Comparison of ENCODE assay signal across 8 cellular contexts in genomic region chr19:43754562-43755255, GRCh38. TPM values are rescaled to one million over a fixed set of nuclear protein-coding genes. Genes with fewer than 3 reads are reported as not detected.
DNase-seq lines count a peak whose midpoint lies in the region; ATAC-seq and TF ChIP-seq lines count a peak whose summit lies in the region.

Gene SMG9, minus strand, starts transcription at chr19:43754962. Its CDS starts 4,221 bp downstream, at chr19:43750741.

- intact Hi-C loops in PC-3 (cut with micrococcal nuclease): no loop called here

- H3F3A ChIP-seq in PC-3 (ENCODE audit: low read length, unreplicated experiment): peaks cover 3% of the 10 kb centered on the region

- H3K79me2 ChIP-seq in PC-3 (ENCODE audit: low read length): peaks cover 41% of the 10 kb centered on the region

- peaks cover 66% of the 10 kb centered on the region for H3K4me1 ChIP-seq in PC-3 (ENCODE audit: insufficient read depth, low read length)

- H2AFZ ChIP-seq in PC-3 (ENCODE audit: low read length): peak within 1 kb of the TSS; percentile 71

- no peaks in the 10 kb centered on the region for H4K20me1 ChIP-seq in PC-3 (ENCODE audit: low read length)

- peak; percentile 96 for DNase-seq in DMS153 (lab: John Stamatoyannopoulos, UW)
- DNase-seq in Jurkat, Clone E6-1 (ENCODE audit: low read depth, low spot score): peak; percentile 93
- peak; percentile 95 for DNase-seq in PC-3
- DNase-seq in activated T-cell treated with anti-CD3 and anti-CD28 coated beads for 48 hours (ENCODE audit: low read depth): peak; percentile 99
- DNase-seq in epithelial cell of proximal tubule (ENCODE audit: low read depth): peak; percentile 73
- DNase-seq in mucosa of gallbladder (ENCODE audit: low spot score): peak; percentile 98
- peak; percentile 98 for DNase-seq in stimulated activated CD8-positive, alpha-beta memory T cell treated with anti-CD3 and anti-CD28 coated beads, Interleukin-4, amount 100 ng/mL, for 24 hours (ENCODE audit: low read depth)

- H3K27me3 ChIP-seq in PC-3 (ENCODE audit: low read length): no peaks in the 10 kb centered on the region

- peak within 1 kb of the TSS; percentile 94 for H3K9ac ChIP-seq in PC-3 (ENCODE audit: low read length)

- H3K4me3 ChIP-seq in Jurkat, Clone E6-1 (ENCODE audit: low read length): peak within 1 kb of the TSS; percentile 97
- H3K4me3 ChIP-seq in PC-3 (ENCODE audit: low read length) (peak within 1 kb of the TSS; percentile 96), epithelial cell of proximal tubule (ENCODE audit: low read depth, low read length) (peak within 1 kb of the TSS; percentile 61)

- H3K9me2 ChIP-seq in PC-3 (replicated peaks; ENCODE audit: low read length): no peaks in the 10 kb centered on the region

- TF ChIP-seq CTCF in PC-3 (conservative IDR thresholded peaks at IDR 0.05; ENCODE audit: low read depth, low read length): no peak
- no peak for TF ChIP-seq CTCF in epithelial cell of proximal tubule (conservative IDR thresholded peaks at IDR 0.05; ENCODE audit: low read depth, low read length)

- peak within 1 kb of the TSS; percentile 94 for H3K4me2 ChIP-seq in PC-3 (ENCODE audit: low read length)

- peak; percentile 50 for ATAC-seq in GM21619 (IDR thresholded peaks at IDR 0.05; ENCODE audit: unreplicated experiment)
- peak; percentile 64 for ATAC-seq in PC-3

- no peaks in the 10 kb centered on the region for H3K9me3 ChIP-seq in PC-3 (ENCODE audit: low read length)

- no TSS peak for BruUV-seq in PC-3 (replicated peaks; lab: Mats Ljungman, UMichigan)

- H3K36me3 ChIP-seq in PC-3 (ENCODE audit: low read depth, low read length): 0 out of 2 replicates have a peak, but pooled peaks cover 9% of the 10 kb centered on the region

- CTCF ChIA-PET in PC-3 (lab: Charles Lee): interaction anchor here (0.5 to 0.9 kb wide), 3 partner anchors 85 to 291 kb away, joined by 3 to 12 read pairs (median 4); partner anchors contain the start of gene PLAUR

- POLR2A ChIA-PET in PC-3 (lab: Charles Lee; ENCODE audit: unreplicated experiment): interaction anchor here (0.7 to 1.4 kb wide), 2 partner anchors 30 to 86 kb away, joined by 3 to 5 read pairs; no protein-coding TSS in a partner anchor

- H3K27ac ChIP-seq in PC-3 (ENCODE audit: low read length): peak within 1 kb of the TSS; percentile 99

RNA-seq across cellular contexts. Expression of gene SMG9, which starts in this region (rescaled TPM):
- 56.5 TPM for polyA plus RNA-seq in Jurkat, Clone E6-1 (2012; ENCODE audit: insufficient read depth, insufficient read length)
- 48.8 and 49.1 TPM in 2 replicates for total RNA-seq in PC-3 (2014; rRNA removed)
- 15.8 and 29.9 TPM in 2 replicates for total RNA-seq in epithelial cell of proximal tubule
- 71.4 TPM for total RNA-seq in mucosa of gallbladder

Comparison
In these comparisons a context has a peak if more than half of its experiments do, and no peak if none do; other contexts are left out.
1. Peak in every context shown above with its lines: DNase-seq, ATAC-seq, H3K4me3 ChIP-seq and H3K27ac ChIP-seq.